1 cellular context compared by ENCODE assay signal in the genomic region with DNA sequence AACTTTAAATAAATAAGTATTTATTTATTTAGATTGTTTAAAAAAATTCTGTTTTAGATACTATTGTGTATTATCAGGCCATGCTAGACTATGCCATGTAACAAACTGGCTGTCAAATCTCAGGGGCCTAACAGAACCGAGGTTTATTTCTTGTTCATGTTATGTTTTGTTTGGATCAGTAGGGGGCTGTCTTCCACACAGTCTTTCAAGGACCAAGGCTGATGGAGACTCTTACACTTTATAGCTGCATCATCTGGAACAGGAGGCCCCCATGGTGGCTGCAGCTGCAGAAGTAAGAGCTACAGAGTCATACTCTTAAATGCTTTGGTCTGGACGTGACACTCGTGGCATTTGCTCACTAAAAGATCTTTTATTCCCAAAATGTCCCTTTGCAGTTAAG.
TF ChIP-seq lines count a peak whose summit lies in the region.

No MANE protein-coding gene starts in this region.

TF ChIP-seq in GM23338, 12 proteins besides CTCF, POLR2A, EP300 and RAD21 (continued from another document):
- TF ChIP-seq REST (IDR thresholded peaks at IDR 0.05; ENCODE audit: unreplicated experiment) (no peak), ZNF331 (CRISPR knock-in tag; IDR thresholded peaks at IDR 0.05; ENCODE audit: low read depth) (no peak), ZNF114 (CRISPR knock-in tag; IDR thresholded peaks at IDR 0.05) (no peak), JUNB (IDR thresholded peaks at IDR 0.05; ENCODE audit: unreplicated experiment) (no peak), EZH2 (IDR thresholded peaks at IDR 0.05; ENCODE audit: low read depth, unreplicated experiment) (no peak), CREB1 (CRISPR knock-in tag; IDR thresholded peaks at IDR 0.05; ENCODE audit: low read depth) (no peak), NANOG (IDR thresholded peaks at IDR 0.05; ENCODE audit: borderline replicate concordance) (no peak), STAT1 (IDR thresholded peaks at IDR 0.05; ENCODE audit: unreplicated experiment) (no peak), ZNF462 (CRISPR knock-in tag; IDR thresholded peaks at IDR 0.05) (no peak)
